8 cellular contexts compared by ENCODE assay signal in genomic region chr10:79981673-79982485, GRCh38. TPM values are rescaled to one million over a fixed set of nuclear protein-coding genes. Genes with fewer than 3 reads are reported as not detected.
DNase-seq lines count a peak whose midpoint lies in the region; ATAC-seq, FAIRE-seq and TF ChIP-seq lines count a peak whose summit lies in the region.

No MANE protein-coding gene starts in this region.

- ATAC-seq in GM18498 (IDR thresholded peaks at IDR 0.05; ENCODE audit: unreplicated experiment) = no peak

- no peaks in the 10 kb centered on the region for H3K9me3 ChIP-seq in BE2C
- H3K9me3 ChIP-seq in kidney (ENCODE audit: control insufficient read depth in 1 of 2, low read length in 2 of 2) = no peaks in the 10 kb centered on the region
- H3K9me3 ChIP-seq in small intestine (ENCODE audit: control insufficient read depth, low read depth) = no peaks in the 10 kb centered on the region
- H3K9me3 ChIP-seq in OCI-LY7 (ENCODE audit: low read length) = no peaks in the 10 kb centered on the region

- intact Hi-C loops in kidney (cut with DNase I) (no loop called here), OCI-LY7 (cut with micrococcal nuclease; ENCODE audit: unreplicated experiment) (no loop called here)

- no peaks in the 10 kb centered on the region for H3K4me1 ChIP-seq in BE2C
- H3K4me1 ChIP-seq in kidney (ENCODE audit: control insufficient read depth in 1 of 2, insufficient read depth in 1 of 2, low read depth in 1 of 2, low read length in 2 of 2) = peaks cover 0 to 3% of the 10 kb centered on the region in 2 donors
- peaks cover 0 to 2% of the 10 kb centered on the region in 2 donors for H3K4me1 ChIP-seq in small intestine (ENCODE audit: control insufficient read depth in 2 of 2, insufficient read depth in 1 of 2, low read depth in 1 of 2, low read length in 1 of 2)
- no peaks in the 10 kb centered on the region for H3K4me1 ChIP-seq in OCI-LY7 (ENCODE audit: insufficient read depth, low read length, poor library complexity, severe bottlenecking)

- FAIRE-seq in kidney (lab: Jason Lieb, UNC) (no peak), small intestine (lab: Jason Lieb, UNC) (no peak)

- DNase-seq in BE2C = peak; percentile 59
- peak; percentile 3 for DNase-seq in HCEC 1CT
- DNase-seq in NOMO-1 treated with dmso at 0.1 percent for 144 hours (lab: John Stamatoyannopoulos, UW; ENCODE audit: unreplicated experiment) = peak; percentile 57
- DNase-seq in cardiac fibroblast (ENCODE audit: low read depth in 2 of 2) = peak; percentile 22 to 46
- peak; percentile 88 for DNase-seq in kidney
- DNase-seq in small intestine = peak; percentile 37
- DNase-seq in OCI-LY7 (ENCODE audit: low spot score) = no peak

- peaks cover 26% of the 10 kb centered on the region for H3K27me3 ChIP-seq in BE2C
- peaks cover 0 to 2% of the 10 kb centered on the region in 2 donors for H3K27me3 ChIP-seq in small intestine (ENCODE audit: control insufficient read depth in 2 of 2, insufficient read depth in 2 of 2, low read length in 2 of 2)

- no peak for TF ChIP-seq CTCF in BE2C (IDR thresholded peaks at IDR 0.05; ENCODE audit: low read depth, low read length)
- TF ChIP-seq CTCF in cardiac fibroblast (IDR thresholded peaks at IDR 0.05; ENCODE audit: low read depth, low read length) = no peak
- TF ChIP-seq CTCF in kidney (IDR thresholded peaks at IDR 0.05; ENCODE audit: borderline replicate concordance, extremely low read depth, insufficient read depth) = no peak
- no peak for TF ChIP-seq CTCF in OCI-LY7 (conservative IDR thresholded peaks at IDR 0.05; ENCODE audit: low read length)

- no TSS peak for BruUV-seq in OCI-LY7 (replicated peaks; lab: Mats Ljungman, UMichigan)

- H3K27ac ChIP-seq in kidney (ENCODE audit: low read depth in 2 of 2, low read length in 2 of 2) (peak overlapping the region; percentile 51 to 71), small intestine (ENCODE audit: low read depth in 1 of 2, low read length in 1 of 2) (no peak overlapping the region), OCI-LY7 (ENCODE audit: low read depth, low read length, poor library complexity, severe bottlenecking) (no peak overlapping the region)

- H3K9ac ChIP-seq in kidney (ENCODE audit: low read length in 2 of 2) = peak overlapping the region in 1 of 2 donors; percentile 26

- H3K9me2 ChIP-seq in OCI-LY7 (ENCODE audit: insufficient read depth, low read length) = no peaks in the 10 kb centered on the region

- H3K36me3 ChIP-seq in BE2C = no peaks in the 10 kb centered on the region
- H3K36me3 ChIP-seq in kidney (ENCODE audit: control insufficient read depth in 1 of 2, insufficient read depth in 2 of 2, low read length in 2 of 2) = no peaks in the 10 kb centered on the region
- no peaks in the 10 kb centered on the region for H3K36me3 ChIP-seq in small intestine (ENCODE audit: control insufficient read depth in 2 of 2, insufficient read depth in 2 of 2, low read length in 2 of 2)
- no peaks in the 10 kb centered on the region for H3K36me3 ChIP-seq in OCI-LY7 (ENCODE audit: insufficient read depth, low read length)

- no peak overlapping the region for H2AFZ ChIP-seq in OCI-LY7 (ENCODE audit: low read length)

- POLR2A ChIA-PET in OCI-LY7 (lab: Charles Lee) = no interaction called here

- no peaks in the 10 kb centered on the region for H4K20me1 ChIP-seq in OCI-LY7 (ENCODE audit: insufficient read depth, low read length)

- H3K4me3 ChIP-seq in BE2C (ENCODE audit: low read depth, low read length) (peak overlapping the region; percentile 42), cardiac fibroblast (replicated peaks in 1 of 2; ENCODE audit: low read depth in 2 of 2, low read length in 2 of 2) (peak overlapping the region; percentile 60 to 62), kidney (ENCODE audit: low read length in 2 of 2) (peak overlapping the region; percentile 60), small intestine (ENCODE audit: low read depth in 1 of 2, low read length in 2 of 2) (peak overlapping the region; percentile 20 to 46), OCI-LY7 (ENCODE audit: low read depth, low read length, poor library complexity, severe bottlenecking) (no peak overlapping the region)

- WGBS in small intestine, 3 donors = 0 to 1% (median 1%) methylated on average over 42 to 84 of the region's 84 CpGs

- H3K4me2 ChIP-seq in OCI-LY7 (ENCODE audit: low read length) = no peak overlapping the region

- H3K79me2 ChIP-seq in OCI-LY7 (ENCODE audit: insufficient read depth, low read depth, low read length) = no peaks in the 10 kb centered on the region

- CTCF ChIA-PET in OCI-LY7 (lab: Charles Lee; ENCODE audit: unreplicated experiment) = no interaction called here

RNA-seq across cellular contexts. Expression of gene SFTPD, which starts 33.0 kb away (rescaled TPM):
- polyA plus RNA-seq in BE2C (2012; ENCODE audit: insufficient read depth, insufficient read length, low read depth) = not detected
- total RNA-seq in kidney (1.7 TPM), OCI-LY7 (2022) (not detected in 2 replicates)
- polyA plus RNA-seq in kidney (ENCODE audit: insufficient read depth, low read depth, low replicate concordance) (1.7 TPM), small intestine (1 to 10 TPM in 1 of 3 donors, under 1 TPM in 2; 0.18 to 1.1 (median 0.81) TPM)
- not detected in 2 replicates for total RNA-seq in OCI-LY7 (2014; rRNA removed; shearing (Covaris generic))

Comparison
In these comparisons a context has a peak if more than half of its experiments do, and no peak if none do; other contexts are left out.
1. H3K27ac ChIP-seq: peak in kidney (2 of 2); none in small intestine (0 of 2) and OCI-LY7 (single experiment).